ENCODE assay signal across 21 cellular contexts in the genomic region with DNA sequence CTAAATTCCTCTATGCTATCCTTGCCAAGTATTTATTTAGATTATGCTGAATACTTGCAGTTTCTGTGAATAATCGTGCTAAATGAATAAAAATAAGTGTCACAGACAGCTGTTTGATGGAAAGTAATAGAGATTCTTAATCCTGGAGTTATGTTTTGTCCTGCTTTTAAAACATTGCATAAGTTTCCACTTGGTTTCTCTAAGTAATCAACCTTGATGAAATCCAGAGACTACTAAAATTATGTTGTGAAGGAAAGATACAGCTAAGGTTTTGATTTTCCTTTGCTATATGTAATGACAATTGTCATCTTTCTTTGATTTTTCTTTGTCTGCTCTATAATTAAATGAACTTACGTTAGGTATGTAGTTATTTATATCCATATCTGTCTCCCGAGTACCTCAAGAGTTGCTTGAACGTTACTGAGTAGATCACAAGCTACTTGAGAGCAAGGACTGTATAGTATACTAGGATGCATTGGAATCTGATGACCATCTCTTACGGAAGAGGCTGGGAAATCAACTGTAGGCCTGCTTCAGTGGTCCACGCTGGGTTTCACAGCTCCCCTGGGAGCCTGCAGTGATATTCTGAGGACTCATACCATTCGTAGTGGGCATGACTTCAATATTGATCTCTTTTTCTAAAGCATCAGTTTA. TPM values are rescaled to one million over a fixed set of nuclear protein-coding genes. Genes with fewer than 3 reads are reported as not detected.
DNase-seq lines count a peak whose midpoint lies in the region; ATAC-seq and TF ChIP-seq lines count a peak whose summit lies in the region.
"Had no signal": no experiment of that assay in that cellular context is flagged by ENCODE, and none has a peak within 500 bp of the region (broad histone marks: within the 10 kb centered on the region; RNA-seq: fewer than 3 reads in every experiment).

No MANE protein-coding gene starts in this region.

- H3K4me2 ChIP-seq in Loucy (ENCODE audit: low read depth, low read length, poor library complexity, severe bottlenecking): peak overlapping the region; percentile 32
- H3K4me2 ChIP-seq: BLaER1 had no signal

- H3K27me3 ChIP-seq in right atrium auricular region (no peaks in the 10 kb centered on the region), Loucy (ENCODE audit: insufficient read depth, low read length, poor library complexity, severe bottlenecking) (no peaks in the 10 kb centered on the region), gastroesophageal sphincter (no peaks in the 10 kb centered on the region), thyroid gland (no peaks in the 10 kb centered on the region)
- H3K27me3 ChIP-seq: BLaER1, SJSA1 had no signal

- WGBS in gastroesophageal sphincter (ENCODE audit: low coverage in 1 of 2), 2 donors: 30 to 35% methylated on average over 7 of the region's 7 CpGs
- WGBS in thyroid gland, 2 donors: 81% methylated on average over 7 of the region's 7 CpGs

- H3F3A ChIP-seq in Loucy (ENCODE audit: low read depth): no peaks in the 10 kb centered on the region

- intact Hi-C loops in left ventricle myocardium superior (cut with micrococcal nuclease): no loop called here
- intact Hi-C loops in thyroid gland (cut with DNase I): no loop called here

- ATAC-seq in left ventricle myocardium superior (peak; percentile 35), gastroesophageal sphincter (no peak)
- ATAC-seq: CD8-positive, alpha-beta T cell; Panc1 had no signal

- H3K9me3 ChIP-seq in right atrium auricular region: no peaks in the 10 kb centered on the region
- H3K9me3 ChIP-seq in Loucy (ENCODE audit: insufficient read depth, low read depth, low read length): no peaks in the 10 kb centered on the region
- no peaks in the 10 kb centered on the region for H3K9me3 ChIP-seq in gastroesophageal sphincter
- H3K9me3 ChIP-seq in thyroid gland: no peaks in the 10 kb centered on the region
- H3K9me3 ChIP-seq: BLaER1, SJSA1 had no signal

- H3K9me2 ChIP-seq in Loucy (replicated peaks; ENCODE audit: low read depth, low read length): no peaks in the 10 kb centered on the region

- H3K4me1 ChIP-seq in right atrium auricular region (peaks cover 0 to 48% of the 10 kb centered on the region in 2 donors), Loucy (ENCODE audit: insufficient read depth, low read length, poor library complexity, severe bottlenecking) (peaks cover 52% of the 10 kb centered on the region), gastroesophageal sphincter (peaks cover 19 to 93% (median 19%) of the 10 kb centered on the region in 3 donors), thyroid gland (peaks cover 15 to 20% of the 10 kb centered on the region in 2 donors)

- H2AFZ ChIP-seq in Loucy (ENCODE audit: low read length): no peak overlapping the region

- TF ChIP-seq EP300 in gastroesophageal sphincter (IDR thresholded peaks at IDR 0.05): no peak

- H3K27ac ChIP-seq in right atrium auricular region (no peak overlapping the region), gastroesophageal sphincter (peak overlapping the region; percentile 29 to 47 (median 38)), thyroid gland (no peak overlapping the region)
- H3K27ac ChIP-seq: BLaER1, SJSA1 had no signal

- DNase-seq in left ventricle myocardium superior (no peak), right atrium auricular region (ENCODE audit: low spot score) (no peak), GM20000 (ENCODE audit: low spot score) (no peak), thyroid gland (no peak), SIG-M5 (lab: John Stamatoyannopoulos, UW) (no peak)
- DNase-seq: Calu3; CD8-positive, alpha-beta T cell; GOT3; MV-4-11; NCI-H1105 treated with DMSO at 0.1 percent for 48 hours; NCI-H2029 treated with DMSO at 0.1 percent for 48 hours; NCI-H2171; NCI-H345; NCI-H524; NCI-H774; NK-92 treated with Interleukin-12 subunit alpha and Interleukin-12 subunit beta, amount 100 ng/mL, for 24 hours had no signal

- no peak overlapping the region for H3K9ac ChIP-seq in Loucy (ENCODE audit: low read depth, low read length, poor library complexity, severe bottlenecking)
- H3K9ac ChIP-seq: BLaER1 had no signal

- TF ChIP-seq POLR2A in gastroesophageal sphincter (IDR thresholded peaks at IDR 0.05) (no peak), thyroid gland (IDR thresholded peaks at IDR 0.05) (no peak)

- H3K4me3 ChIP-seq in right atrium auricular region: no peak overlapping the region
- no peak overlapping the region for H3K4me3 ChIP-seq in Loucy (ENCODE audit: low read length, poor library complexity, severe bottlenecking)
- no peak overlapping the region for H3K4me3 ChIP-seq in gastroesophageal sphincter
- no peak overlapping the region for H3K4me3 ChIP-seq in thyroid gland (replicated peaks in 1 of 3)
- H3K4me3 ChIP-seq: BLaER1, SJSA1 had no signal

- H3K79me2 ChIP-seq in Loucy (ENCODE audit: insufficient read depth, low read length): peaks cover 71% of the 10 kb centered on the region

- TF ChIP-seq CTCF in right atrium auricular region (IDR thresholded peaks at IDR 0.05) (no peak), Loucy (conservative IDR thresholded peaks at IDR 0.05; ENCODE audit: low read length) (no peak), gastroesophageal sphincter (IDR thresholded peaks at IDR 0.05) (no peak), GM20000 (IDR thresholded peaks at IDR 0.05; ENCODE audit: extremely low read depth, missing control alignments) (no peak), thyroid gland (IDR thresholded peaks at IDR 0.05) (no peak)

- H3K36me3 ChIP-seq in right atrium auricular region: no peaks in the 10 kb centered on the region
- H3K36me3 ChIP-seq in Loucy (ENCODE audit: insufficient read depth, low read length): no peaks in the 10 kb centered on the region
- no peaks in the 10 kb centered on the region for H3K36me3 ChIP-seq in gastroesophageal sphincter
- no peaks in the 10 kb centered on the region for H3K36me3 ChIP-seq in thyroid gland

- H4K20me1 ChIP-seq in Loucy (ENCODE audit: insufficient read depth, low read length, poor library complexity, severe bottlenecking): peaks cover 80% of the 10 kb centered on the region

RNA-seq across cellular contexts. Expression of a gene that starts 5.8 kb away (rescaled TPM):
- total RNA-seq in left ventricle myocardium superior (5.4 TPM), right atrium auricular region (1 to 10 TPM; 5.9 TPM), gastroesophageal sphincter (10 to 100 TPM; 11.6 to 23.8 (median 16.6) TPM), thyroid gland (10 to 100 TPM; 12.6 to 21.4 (median 18.4) TPM)

RNA-seq across cellular contexts. Expression of a gene that starts 8.6 kb away (rescaled TPM):
- total RNA-seq in left ventricle myocardium superior: 7.7 TPM
- 10 to 100 TPM in 1 of 2 donors, 1 to 10 TPM in 1; 9.2 to 11.3 TPM for total RNA-seq in right atrium auricular region
- 10 to 100 TPM; 10.4 to 19.5 (median 13.5) TPM for total RNA-seq in gastroesophageal sphincter
- 10 to 100 TPM; 10.2 to 18.7 (median 14.9) TPM for total RNA-seq in thyroid gland

RNA-seq across cellular contexts. Expression of a gene that starts 45.5 kb away (rescaled TPM):
- total RNA-seq in left ventricle myocardium superior (1.8 TPM), right atrium auricular region (1 to 10 TPM in 1 of 2 donors, under 1 TPM in 1; 0.26 to 1.4 TPM), gastroesophageal sphincter (10 to 100 TPM in 2 of 4 donors, 1 to 10 TPM in 2; 1.0 to 20.1 (median 9.8) TPM), thyroid gland (1 to 10 TPM; 1.3 to 4.6 (median 2.6) TPM)

Comparison
In these comparisons a context has a peak if more than half of its experiments do, and no peak if none do; other contexts are left out.
1. H3K27ac ChIP-seq: peak in gastroesophageal sphincter (4 of 4); none in right atrium auricular region (0 of 2) and thyroid gland (0 of 3).